9 cellular contexts compared by ENCODE assay signal in the genomic region with DNA sequence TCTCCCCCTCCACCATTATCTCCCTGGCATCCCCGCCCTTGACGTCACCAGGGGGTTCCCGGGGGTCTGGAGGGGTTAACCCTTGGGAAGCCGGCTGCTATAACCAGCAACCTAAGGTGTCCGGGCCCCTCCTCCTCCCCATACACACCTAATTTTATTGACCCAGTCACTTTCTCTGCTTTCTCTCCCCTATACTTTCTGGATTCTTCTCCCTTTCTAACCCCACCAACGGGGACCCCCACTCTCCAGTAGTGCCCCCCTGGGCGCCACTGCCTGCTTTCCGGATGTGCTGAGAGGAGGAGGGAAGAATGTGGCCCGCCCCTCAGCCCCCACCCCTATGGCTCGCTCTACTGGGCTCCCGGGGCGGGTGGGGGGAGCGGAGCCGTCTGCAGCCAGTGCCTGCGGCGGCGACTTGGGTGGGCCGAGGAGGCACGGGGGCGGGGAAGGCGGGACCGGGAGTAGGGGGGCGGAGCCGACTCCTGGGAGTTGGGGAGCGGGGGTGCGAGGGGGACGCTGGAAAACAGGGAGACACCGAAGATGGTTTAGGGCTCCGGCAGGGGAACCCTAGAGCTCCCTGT. TPM values are rescaled to one million over a fixed set of nuclear protein-coding genes. Genes with fewer than 3 reads are reported as not detected.
DNase-seq lines count a peak whose midpoint lies in the region; ATAC-seq and TF ChIP-seq lines count a peak whose summit lies in the region.
"Had no signal": no experiment of that assay in that cellular context is flagged by ENCODE, and none has a peak within 500 bp of the region (broad histone marks: within the 10 kb centered on the region; RNA-seq: fewer than 3 reads in every experiment).

No MANE protein-coding gene starts in this region.

- peak overlapping the region; percentile 84; the same call in 1 of the 2 replicates for H2AFZ ChIP-seq in SK-N-SH (ENCODE audit: low read depth)

- H3K27ac ChIP-seq in SK-N-SH (ENCODE audit: low read depth in 2 of 2, low read length in 1 of 2) = peak overlapping the region in 1 of 2 experiments; percentile 61; a peak in 2 of 4 replicates
- peak overlapping the region; percentile 64 for H3K27ac ChIP-seq in ectodermal cell (ENCODE audit: insufficient read depth, low read depth, low read length, poor library complexity, severe bottlenecking)
- H3K27ac ChIP-seq in thyroid gland = peak overlapping the region in 2 of 3 donors; percentile 58 to 64

- no peaks in the 10 kb centered on the region for H3K27me3 Mint-ChIP-seq in memory B cell

- H3K9me3 ChIP-seq in SK-N-SH (no peaks in the 10 kb centered on the region), ectodermal cell (ENCODE audit: control insufficient read depth, low read length) (no peaks in the 10 kb centered on the region), thyroid gland (no peaks in the 10 kb centered on the region)

- CTCF ChIA-PET in SK-N-SH (lab: Yijun Ruan, JAX) = interaction anchor here (0.9 to 13.7 kb wide), 28 partner anchors 8 to 337 kb away, joined by 3 to 391 read pairs (median 6); partner anchors contain the start of genes B4GALNT1, DDIT3, INHBE and MARS1

- ATAC-seq in memory B cell (ENCODE audit: low read depth) (no peak), GM21529 (IDR thresholded peaks at IDR 0.05; ENCODE audit: unreplicated experiment) (no peak), GM18498 (IDR thresholded peaks at IDR 0.05; ENCODE audit: unreplicated experiment) (no peak)

- H4K20me1 ChIP-seq in SK-N-SH (ENCODE audit: insufficient read depth) = no peaks in the 10 kb centered on the region

- peak overlapping the region; percentile 94 for H3K4me2 ChIP-seq in SK-N-SH

- peak overlapping the region; percentile 45 for H3K4me3 ChIP-seq in GM12864 (ENCODE audit: low read depth, low read length)
- H3K4me3 ChIP-seq in SK-N-SH (ENCODE audit: low read depth in 2 of 2, low read length in 1 of 2) = peak overlapping the region; percentile 60 to 90
- peak overlapping the region; percentile 31 for H3K4me3 ChIP-seq in ectodermal cell (ENCODE audit: insufficient read depth, low read depth, low read length)
- peak overlapping the region in 2 of 3 donors; percentile 15 to 45 for H3K4me3 ChIP-seq in thyroid gland (replicated peaks in 1 of 3)

- peak overlapping the region; percentile 35; the same call in 1 of the 2 replicates for H3K9ac ChIP-seq in SK-N-SH

- POLR2A ChIA-PET in SK-N-SH (lab: Yijun Ruan, JAX) = no interaction called here

- no peaks in the 10 kb centered on the region for H3K9me3 Mint-ChIP-seq in memory B cell

- TF ChIP-seq POLR2A in thyroid gland (IDR thresholded peaks at IDR 0.05) = no peak

- peak overlapping the region; percentile 62 for H3K27ac Mint-ChIP-seq in memory B cell

- WGBS in SK-N-SH (ENCODE audit: low lambda C conversion rate) = 4% methylated on average over 13 of the region's 29 CpGs
- 0% methylated on average over 29 of the region's 29 CpGs for WGBS in ectodermal cell, 2 experiments
- 1% methylated on average over 25 to 27 of the region's 29 CpGs for WGBS in thyroid gland, 2 donors

- H3F3A ChIP-seq in SK-N-SH (replicated peaks; ENCODE audit: insufficient read depth) = peaks cover 5% of the 10 kb centered on the region

- no peaks in the 10 kb centered on the region for H3K36me3 Mint-ChIP-seq in memory B cell

- TF ChIP-seq RAD21 in SK-N-SH (IDR thresholded peaks at IDR 0.05; ENCODE audit: low read length) = no peak

- peaks cover 0 to 20% of the 10 kb centered on the region in 2 experiments; a peak in 2 of 4 replicates for H3K4me1 ChIP-seq in SK-N-SH (ENCODE audit: control insufficient read depth in 1 of 2, insufficient read depth in 2 of 2, low read depth in 1 of 2, low read length in 1 of 2)
- peaks cover 24% of the 10 kb centered on the region for H3K4me1 ChIP-seq in ectodermal cell (ENCODE audit: control insufficient read depth, insufficient read depth, low read length)
- H3K4me1 ChIP-seq in thyroid gland = peaks cover 21 to 23% of the 10 kb centered on the region in 2 donors

- no peaks in the 10 kb centered on the region for H3K36me3 ChIP-seq in SK-N-SH (replicated peaks in 1 of 2; ENCODE audit: control insufficient read depth in 1 of 2, insufficient read depth in 2 of 2, low read length in 1 of 2)
- no peaks in the 10 kb centered on the region for H3K36me3 ChIP-seq in ectodermal cell (ENCODE audit: control insufficient read depth, insufficient read depth, low read length)
- no peaks in the 10 kb centered on the region for H3K36me3 ChIP-seq in thyroid gland

- H3K4me3 Mint-ChIP-seq in memory B cell = peak overlapping the region; percentile 89

- H3K79me2 ChIP-seq in SK-N-SH (ENCODE audit: insufficient read depth) = no peaks in the 10 kb centered on the region

- DNase-seq in 8988T (peak; percentile 80), GM12864 (ENCODE audit: low read depth) (no peak), SK-N-SH (peak; percentile 70), memory B cell (ENCODE audit: low spot score in 2 of 2) (no peak), thyroid gland (peak; percentile 42 to 58)

- H3K9me2 ChIP-seq in SK-N-SH = no peaks in the 10 kb centered on the region

- H3K27me3 ChIP-seq in SK-N-SH (ENCODE audit: insufficient read depth) = 0 out of 2 replicates have a peak, but pooled peaks cover 7% of the 10 kb centered on the region
- peaks cover 21% of the 10 kb centered on the region for H3K27me3 ChIP-seq in ectodermal cell (ENCODE audit: control insufficient read depth, insufficient read depth, low read length, poor library complexity, severe bottlenecking)
- H3K27me3 ChIP-seq in thyroid gland = no peaks in the 10 kb centered on the region

- no peak for TF ChIP-seq EP300 in SK-N-SH (IDR thresholded peaks at IDR 0.05; ENCODE audit: borderline replicate concordance in 1 of 2, low read depth in 1 of 2, low read length in 1 of 2)

- intact Hi-C loops in thyroid gland (cut with DNase I) = no loop called here

- peaks cover 45% of the 10 kb centered on the region for H3K4me1 Mint-ChIP-seq in memory B cell

- TF ChIP-seq CTCF in GM12864 (IDR thresholded peaks at IDR 0.05; ENCODE audit: low read depth, low read length, missing control alignments) (no peak), SK-N-SH (IDR thresholded peaks at IDR 0.05) (no peak), thyroid gland (IDR thresholded peaks at IDR 0.05) (no peak)

TF ChIP-seq in SK-N-SH, 30 proteins besides CTCF, POLR2A, EP300 and RAD21:
- no peak for TF ChIP-seq MEF2A (IDR thresholded peaks at IDR 0.05; ENCODE audit: borderline replicate concordance, low read depth)
TF ChIP-seq in SK-N-SH: peak in this region for 0.

RNA-seq across cellular contexts. Expression of gene GLI1, which starts 1.8 kb away (rescaled TPM):
- polyA plus RNA-seq in SK-N-SH (2012; rRNA removed) = 0.67 and 0.90 TPM in 2 replicates
- 0.26 and 0.33 TPM in 2 replicates for polyA plus RNA-seq in SK-N-SH (2012; cell fraction: cytosol; rRNA removed)
- 2.6 and 2.8 TPM in 2 replicates for polyA plus RNA-seq in SK-N-SH (2012; cell fraction: nucleus; rRNA removed)
- polyA plus RNA-seq in ectodermal cell (2013, experiment 1 of 4) = 2.5 TPM
- 1.5 TPM for polyA plus RNA-seq in ectodermal cell (2013, experiment 2 of 4)
- 1.2 TPM for polyA plus RNA-seq in ectodermal cell (2013, experiment 3 of 4)
- 1.6 TPM for polyA plus RNA-seq in ectodermal cell (2013, experiment 4 of 4)
- total RNA-seq in thyroid gland = 1 to 10 TPM in 3 of 4 donors, not detected in 1; 1.1 to 2.2 (median 1.6) TPM

RNA-seq across cellular contexts. Expression of gene INHBE, which starts 6.3 kb away (rescaled TPM):
- 0.03 and 0.08 TPM in 2 replicates for polyA plus RNA-seq in SK-N-SH (2012; rRNA removed)
- polyA plus RNA-seq in SK-N-SH (2012; cell fraction: cytosol; rRNA removed) = 0.01 and 0.07 TPM in 2 replicates
- polyA plus RNA-seq in SK-N-SH (2012; cell fraction: nucleus; rRNA removed) = 0.13 and 0.58 TPM in 2 replicates
- polyA plus RNA-seq in ectodermal cell (2013, experiment 1 of 4) = 1.9 TPM
- polyA plus RNA-seq in ectodermal cell (2013, experiment 2 of 4) = 2.2 TPM
- polyA plus RNA-seq in ectodermal cell (2013, experiment 3 of 4) = 4.8 TPM
- polyA plus RNA-seq in ectodermal cell (2013, experiment 4 of 4) = 1.7 TPM
- total RNA-seq in thyroid gland = not detected
- total RNA-seq: glomerular endothelial cell had no signal

RNA-seq across cellular contexts. Expression of gene ARHGAP9, which starts 18.3 kb away (rescaled TPM):
- polyA plus RNA-seq in SK-N-SH (2012; rRNA removed) = 0.66 and 1.0 TPM in 2 replicates
- polyA plus RNA-seq in SK-N-SH (2012; cell fraction: cytosol; rRNA removed) = 0.14 and 0.50 TPM in 2 replicates
- polyA plus RNA-seq in SK-N-SH (2012; cell fraction: nucleus; rRNA removed) = 2.3 and 4.5 TPM in 2 replicates
- 1.0 TPM for polyA plus RNA-seq in ectodermal cell (2013, experiment 1 of 4)
- 0.16 TPM for polyA plus RNA-seq in ectodermal cell (2013, experiment 2 of 4)
- 0.43 TPM for polyA plus RNA-seq in ectodermal cell (2013, experiment 3 of 4)
- polyA plus RNA-seq in ectodermal cell (2013, experiment 4 of 4) = 0.77 TPM
- 1 to 10 TPM; 3.2 to 6.3 (median 4.6) TPM for total RNA-seq in thyroid gland

RNA-seq across cellular contexts. Expression of gene MARS1, which starts 26.5 kb away (rescaled TPM):
- polyA plus RNA-seq in SK-N-SH (2012; rRNA removed) = 158 and 193 TPM in 2 replicates
- polyA plus RNA-seq in SK-N-SH (2012; cell fraction: cytosol; rRNA removed) = 85.9 and 105 TPM in 2 replicates
- polyA plus RNA-seq in SK-N-SH (2012; cell fraction: nucleus; rRNA removed) = 685 and 718 TPM in 2 replicates
- 198 TPM for polyA plus RNA-seq in ectodermal cell (2013, experiment 1 of 4)
- 209 TPM for polyA plus RNA-seq in ectodermal cell (2013, experiment 2 of 4)
- polyA plus RNA-seq in ectodermal cell (2013, experiment 3 of 4) = 148 TPM
- polyA plus RNA-seq in ectodermal cell (2013, experiment 4 of 4) = 163 TPM
- 100 to 1,000 TPM in 2 of 4 donors, 10 to 100 TPM in 2; 55.2 to 173 (median 97.8) TPM for total RNA-seq in thyroid gland

RNA-seq across cellular contexts. Expression of gene INHBC, which starts 26.8 kb away (rescaled TPM):
- 0.08 and 0.10 TPM in 2 replicates for polyA plus RNA-seq in SK-N-SH (2012; rRNA removed)
- 0.04 and 0.05 TPM in 2 replicates for polyA plus RNA-seq in SK-N-SH (2012; cell fraction: cytosol; rRNA removed)
- polyA plus RNA-seq in SK-N-SH (2012; cell fraction: nucleus; rRNA removed) = 0.02 TPM in 1 of 2 replicates, not detected in the other
- 0.20 TPM for polyA plus RNA-seq in ectodermal cell (2013, experiment 1 of 4)
- polyA plus RNA-seq in ectodermal cell (2013, experiment 2 of 4) = 0.12 TPM
- 0.21 TPM for polyA plus RNA-seq in ectodermal cell (2013, experiment 3 of 4)
- 0.20 TPM for polyA plus RNA-seq in ectodermal cell (2013, experiment 4 of 4)
- under 1 TPM in 3 of 4 donors, not detected in 1; 0.33 to 0.63 (median 0.54) TPM for total RNA-seq in thyroid gland
- total RNA-seq: glomerular endothelial cell had no signal

Comparison
In these comparisons a context has a peak if more than half of its experiments do, and no peak if none do; other contexts are left out.
1. DNase-seq: peak in 8988T (single experiment), SK-N-SH (single experiment) and thyroid gland (2 of 2); none in GM12864 (single experiment) and memory B cell (0 of 2).
2. Peak in every context shown above with its lines, with median percentiles within 50 percentile points of each other: H3K4me3 ChIP-seq.